In the genomic region with DNA sequence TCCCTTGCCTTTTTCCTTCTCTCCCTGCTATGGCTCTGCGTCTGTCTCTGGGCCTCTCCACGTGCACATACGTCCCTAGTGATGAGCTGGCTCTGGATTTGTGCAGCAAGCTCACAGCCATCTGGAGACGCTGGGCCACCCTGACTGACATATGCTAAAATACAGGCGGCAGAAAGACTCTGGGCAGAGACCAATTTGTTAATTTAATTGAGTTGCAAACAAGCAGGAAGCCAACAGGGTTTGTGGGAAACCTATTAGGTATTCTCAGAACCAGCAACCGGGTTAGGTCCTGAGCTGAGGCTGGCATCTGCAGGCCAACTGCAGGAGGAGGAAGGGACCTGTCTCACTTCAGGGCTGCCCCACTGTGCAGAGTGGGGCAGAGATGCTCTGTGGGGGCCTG, we compare ENCODE assay signal across 17 cellular contexts.
DNase-seq lines count a peak whose midpoint lies in the region; ATAC-seq and TF ChIP-seq lines count a peak whose summit lies in the region.
"Had no signal": no experiment of that assay in that cellular context is flagged by ENCODE, and none has a peak within 500 bp of the region (broad histone marks: within the 10 kb centered on the region; RNA-seq: fewer than 3 reads in every experiment).

No MANE protein-coding gene starts in this region.

- no peaks in the 10 kb centered on the region for H3K36me3 Mint-ChIP-seq in nephron progenitor cell (ENCODE audit: low read depth)

- H3K27me3 Mint-ChIP-seq in nephron progenitor cell (ENCODE audit: low read depth, poor library complexity) = no peaks in the 10 kb centered on the region

- peak; percentile 80 for DNase-seq in DMS 273 treated with DMSO at 0.1 percent for 48 hours (lab: John Stamatoyannopoulos, UW)
- DNase-seq in NCI-H446 treated with DMSO at 0.1 percent for 48 hours (lab: John Stamatoyannopoulos, UW) = peak; percentile 89
- DNase-seq in WERI-Rb-1 = peak; percentile 93
- DNase-seq in nephron progenitor cell = no peak
- no peak for DNase-seq in activated CD4-positive, CD25-positive, alpha-beta regulatory T cell (lab: John Stamatoyannopoulos, UW)
- DNase-seq: ACHN; CD8-positive, alpha-beta memory T cell; EL; MM.1S; NCI-H1105; NCI-H187 treated with DMSO at 0.1 percent for 48 hours; Right ventricle myocardium superior; T-helper 2 cell had no signal

- no peak overlapping the region for H3K27ac Mint-ChIP-seq in nephron progenitor cell
- H3K27ac Mint-ChIP-seq: B cell had no signal

- no peaks in the 10 kb centered on the region for H3K9me3 ChIP-seq in WERI-Rb-1 (ENCODE audit: severe bottlenecking)

- peaks cover 39% of the 10 kb centered on the region for H3K4me1 Mint-ChIP-seq in nephron progenitor cell
- H3K4me1 Mint-ChIP-seq: CD8-positive, alpha-beta memory T cell had no signal

- peak overlapping the region; percentile 58 for H3K27ac ChIP-seq in WERI-Rb-1

- no peaks in the 10 kb centered on the region for H3K27me3 ChIP-seq in WERI-Rb-1 (ENCODE audit: insufficient read depth, low read depth, severe bottlenecking)

- TF ChIP-seq CTCF in WERI-Rb-1 (IDR thresholded peaks at IDR 0.05; ENCODE audit: low read depth, low read length) (0 out of 2 replicates have a peak, but pooled peaks have one; percentile 7), nephron progenitor cell (IDR thresholded peaks at IDR 0.05) (no peak)

- ATAC-seq in HG03442 (IDR thresholded peaks at IDR 0.05; ENCODE audit: unreplicated experiment) = no peak
- ATAC-seq in GM18867 (IDR thresholded peaks at IDR 0.05; ENCODE audit: unreplicated experiment) = no peak
- ATAC-seq: Panc1 had no signal

- no peak overlapping the region for H3K4me3 ChIP-seq in WERI-Rb-1 (ENCODE audit: low read depth, low read length)

- H3K36me3 ChIP-seq in WERI-Rb-1 = no peaks in the 10 kb centered on the region

- H3K4me3 Mint-ChIP-seq in nephron progenitor cell = peak overlapping the region; percentile 17
- H3K4me3 Mint-ChIP-seq: B cell; CD8-positive, alpha-beta memory T cell had no signal

- H3K9me3 Mint-ChIP-seq in nephron progenitor cell = peaks cover 3% of the 10 kb centered on the region
- H3K9me3 Mint-ChIP-seq: CD8-positive, alpha-beta memory T cell had no signal

Comparison
In these comparisons a context has a peak if more than half of its experiments do, and no peak if none do; other contexts are left out.
1. DNase-seq: peak in DMS 273 treated with DMSO at 0.1 percent for 48 hours (single experiment), NCI-H446 treated with DMSO at 0.1 percent for 48 hours (single experiment) and WERI-Rb-1 (single experiment); none in nephron progenitor cell (single experiment) and activated CD4-positive, CD25-positive, alpha-beta regulatory T cell (0 of 4).